In genomic region chr7:75694636-75695035, GRCh38 we compare ENCODE assay signal across 14 cellular contexts.
"Had no signal": no experiment of that assay in that cellular context is flagged by ENCODE, and none has a peak within 500 bp of the region (broad histone marks: within the 10 kb centered on the region; RNA-seq: fewer than 3 reads in every experiment).

No MANE protein-coding gene starts in this region.

- ATAC-seq: effector memory CD8-positive, alpha-beta T cell; gastroesophageal sphincter; left ventricle myocardium superior; sciatic nerve had no signal

- DNase-seq: effector memory CD8-positive, alpha-beta T cell; immature natural killer cell; left ventricle myocardium superior; mesendoderm; naive B cell; nephron progenitor cell; stimulated activated naive CD4-positive, alpha-beta T cell; stomach; uterus had no signal

- H3K27ac ChIP-seq: epithelial cell of prostate, esophagus muscularis mucosa, gastroesophageal sphincter, skin epidermis, stomach, uterus had no signal

- H3K27me3 ChIP-seq: esophagus muscularis mucosa, gastroesophageal sphincter, stomach, uterus had no signal

- H3K4me1 ChIP-seq: stomach, uterus had no signal

- H3K9me3 ChIP-seq: esophagus muscularis mucosa, gastroesophageal sphincter, stomach, uterus had no signal

- H3K4me3 ChIP-seq: esophagus muscularis mucosa, gastroesophageal sphincter, skin epidermis, stomach, uterus had no signal

- H3K36me3 ChIP-seq: uterus had no signal
